Comparison of ENCODE assay signal across 11 cellular contexts in the genomic region with DNA sequence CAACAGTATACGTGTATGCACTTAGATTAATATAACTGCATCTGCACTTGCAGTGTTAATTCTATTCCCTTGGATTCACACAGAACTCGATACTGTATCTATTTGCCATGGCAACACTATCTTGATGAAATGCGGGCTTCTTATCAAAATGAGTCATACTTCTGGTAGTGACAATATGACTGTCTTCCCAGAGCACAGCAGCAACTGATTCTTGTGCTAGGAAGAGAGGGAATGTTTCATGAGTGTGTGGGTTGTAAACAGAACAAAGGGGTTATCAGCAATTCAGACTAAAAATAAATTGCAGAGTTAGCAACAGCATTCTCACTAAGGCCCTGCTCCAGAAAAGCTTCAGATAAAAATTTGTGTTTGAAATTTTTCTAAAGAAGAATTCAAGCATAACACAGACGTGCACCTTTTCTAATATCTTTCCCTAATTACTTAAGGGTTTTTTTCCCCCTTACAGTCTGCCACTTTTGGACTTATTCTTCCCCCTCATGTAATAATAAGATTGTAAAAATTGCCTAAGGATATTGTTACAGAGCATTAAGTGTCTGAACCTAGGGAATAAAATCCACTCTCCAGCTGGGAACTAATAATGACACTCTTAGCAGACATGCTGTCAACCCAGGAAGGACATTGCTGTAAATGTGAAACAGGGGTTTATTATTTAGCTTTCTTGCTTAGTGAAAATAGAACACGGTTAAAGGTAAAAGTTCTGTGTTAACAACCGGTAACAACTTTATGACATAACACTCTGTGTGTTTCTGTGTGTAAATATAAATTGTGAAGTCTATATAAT.
DNase-seq lines count a peak whose midpoint lies in the region; ATAC-seq, FAIRE-seq and TF ChIP-seq lines count a peak whose summit lies in the region.
"Had no signal": no experiment of that assay in that cellular context is flagged by ENCODE, and none has a peak within 500 bp of the region (broad histone marks: within the 10 kb centered on the region; RNA-seq: fewer than 3 reads in every experiment).

No MANE protein-coding gene starts in this region.

- no TSS peak for BruUV-seq in Caco-2 (replicated peaks; lab: Mats Ljungman, UMichigan)

- H3K79me2 ChIP-seq in astrocyte (ENCODE audit: insufficient read depth, low read length) = no peaks in the 10 kb centered on the region

- no peaks in the 10 kb centered on the region for H4K20me1 ChIP-seq in astrocyte (ENCODE audit: insufficient read depth, low read length)

- H3K27me3 ChIP-seq in Caco-2 (replicated peaks; ENCODE audit: control insufficient read depth, insufficient read depth, low read length) (no peaks in the 10 kb centered on the region), astrocyte (ENCODE audit: insufficient read depth, low read length) (no peaks in the 10 kb centered on the region)

- CTCF ChIA-PET in Caco-2 (lab: Charles Lee) = no interaction called here

- no peak for FAIRE-seq in astrocyte (lab: Jason Lieb, UNC)

- ATAC-seq in HG03039 (IDR thresholded peaks at IDR 0.05; ENCODE audit: unreplicated experiment) = no peak

- peaks cover 16% of the 10 kb centered on the region for H3K4me1 ChIP-seq in Caco-2
- peaks cover 6% of the 10 kb centered on the region for H3K4me1 ChIP-seq in astrocyte (ENCODE audit: insufficient read depth, low read length)

- intact Hi-C loops in Caco-2 (cut with micrococcal nuclease; ENCODE audit: unreplicated experiment) = loop anchor here (1.0 kb wide), 1 partner anchor 9 kb away; no protein-coding TSS in a partner anchor

- no peak overlapping the region for H2AFZ ChIP-seq in astrocyte (ENCODE audit: low read depth, low read length)

- H3K4me3 ChIP-seq in Caco-2 (ENCODE audit: low read depth, low read length) = no peak overlapping the region
- H3K4me3 ChIP-seq in astrocyte (ENCODE audit: insufficient read depth, low read depth, low read length) = no peak overlapping the region

- H3K36me3 Mint-ChIP-seq in Caco-2 (ENCODE audit: insufficient read depth, unreplicated experiment) = no peaks in the 10 kb centered on the region
- H3K36me3 Mint-ChIP-seq in astrocyte (ENCODE audit: low read depth, unreplicated experiment) = no peaks in the 10 kb centered on the region
- H3K36me3 Mint-ChIP-seq in immature natural killer cell = no peaks in the 10 kb centered on the region
- H3K36me3 Mint-ChIP-seq: CD14-positive monocyte had no signal

- H3K9me3 Mint-ChIP-seq in Caco-2 (ENCODE audit: unreplicated experiment) = no peaks in the 10 kb centered on the region
- no peaks in the 10 kb centered on the region for H3K9me3 Mint-ChIP-seq in astrocyte (ENCODE audit: unreplicated experiment)
- no peaks in the 10 kb centered on the region for H3K9me3 Mint-ChIP-seq in immature natural killer cell

- no peak overlapping the region for H3K9ac ChIP-seq in astrocyte (ENCODE audit: low read length)

- TF ChIP-seq CTCF in Caco-2 (IDR thresholded peaks at IDR 0.05; ENCODE audit: insufficient read depth in 1 of 2, low read depth in 1 of 2, low read length in 1 of 2, severe bottlenecking in 1 of 2, unreplicated experiment in 1 of 2) (no peak), astrocyte (IDR thresholded peaks at IDR 0.05; ENCODE audit: insufficient read depth, low read depth, low read length) (no peak)

- H3K9me3 ChIP-seq in Caco-2 (no peaks in the 10 kb centered on the region), astrocyte (ENCODE audit: insufficient read depth, low read depth, low read length) (no peaks in the 10 kb centered on the region)

- no peaks in the 10 kb centered on the region for H3K27me3 Mint-ChIP-seq in Caco-2 (ENCODE audit: insufficient read depth, unreplicated experiment)
- no peaks in the 10 kb centered on the region for H3K27me3 Mint-ChIP-seq in astrocyte (ENCODE audit: low read depth, unreplicated experiment)
- no peaks in the 10 kb centered on the region for H3K27me3 Mint-ChIP-seq in immature natural killer cell (ENCODE audit: low read depth in 3 of 3)

- peak overlapping the region; percentile 65 for H3K27ac Mint-ChIP-seq in Caco-2 (ENCODE audit: unreplicated experiment)
- no peak overlapping the region for H3K27ac Mint-ChIP-seq in astrocyte (ENCODE audit: unreplicated experiment)
- no peak overlapping the region for H3K27ac Mint-ChIP-seq in immature natural killer cell
- H3K27ac Mint-ChIP-seq: CD14-positive monocyte had no signal

- POLR2A ChIA-PET in Caco-2 (lab: Charles Lee) = no interaction called here

- H3K4me3 Mint-ChIP-seq in Caco-2 (ENCODE audit: unreplicated experiment) (no peak overlapping the region), astrocyte (ENCODE audit: unreplicated experiment) (no peak overlapping the region), immature natural killer cell (no peak overlapping the region)
- H3K4me3 Mint-ChIP-seq: CD14-positive monocyte had no signal

- DNase-seq in Caco-2 (peak in 1 of 2 experiments; percentile 39), NCI-H1105 treated with DMSO at 0.1 percent for 48 hours (lab: John Stamatoyannopoulos, UW) (peak; percentile 47), astrocyte (ENCODE audit: low read depth) (peak; percentile 75), left kidney (ENCODE audit: low read depth, low spot score) (peak; percentile 37), CD1c-positive myeloid dendritic cell (ENCODE audit: extremely low spot score) (no peak), T1000 (lab: John Stamatoyannopoulos, UW) (no peak), immature natural killer cell (no peak)
- DNase-seq: activated gamma-delta T cell, GOT3 had no signal

- H3K36me3 ChIP-seq in Caco-2 (ENCODE audit: control insufficient read depth, insufficient read depth, low read length) = no peaks in the 10 kb centered on the region
- H3K36me3 ChIP-seq in astrocyte (ENCODE audit: insufficient read depth, low read length) = no peaks in the 10 kb centered on the region

- H3K4me2 ChIP-seq in astrocyte (ENCODE audit: low read length) = peak overlapping the region; percentile 41

- no peak overlapping the region for H3K27ac ChIP-seq in astrocyte (ENCODE audit: low read depth, low read length)

- peaks cover 16% of the 10 kb centered on the region for H3K4me1 Mint-ChIP-seq in Caco-2 (ENCODE audit: low read depth, unreplicated experiment)
- H3K4me1 Mint-ChIP-seq in astrocyte (ENCODE audit: low read depth, unreplicated experiment) = peaks cover 8% of the 10 kb centered on the region
- H3K4me1 Mint-ChIP-seq in immature natural killer cell = no peaks in the 10 kb centered on the region
- H3K4me1 Mint-ChIP-seq: CD14-positive monocyte had no signal

Comparison
In these comparisons a context has a peak if more than half of its experiments do, and no peak if none do; other contexts are left out.
1. DNase-seq: peak in NCI-H1105 treated with DMSO at 0.1 percent for 48 hours (single experiment), astrocyte (single experiment) and left kidney (single experiment); none in CD1c-positive myeloid dendritic cell (single experiment), T1000 (single experiment) and immature natural killer cell (0 of 3).